Comparison of ENCODE assay signal across 11 cellular contexts in the genomic region with DNA sequence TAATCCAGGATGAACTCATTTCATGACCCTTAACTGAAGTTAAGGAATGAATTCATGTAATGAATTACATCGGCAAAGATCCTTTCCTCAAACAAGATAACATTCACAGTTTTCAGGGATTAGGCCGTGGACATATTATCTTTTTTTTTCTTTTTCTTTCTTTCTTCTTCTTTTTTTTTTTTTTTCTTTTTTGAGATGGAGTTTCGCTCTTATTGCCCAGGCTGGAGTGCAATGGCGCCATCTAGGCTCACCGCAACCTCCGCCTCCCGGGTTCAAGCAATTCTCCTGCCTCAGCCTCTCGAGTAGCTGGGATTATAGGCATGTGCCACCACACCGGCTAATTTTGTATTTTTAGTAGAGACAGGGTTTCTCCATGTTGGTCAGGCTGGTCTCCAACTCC. TPM values are rescaled to one million over a fixed set of nuclear protein-coding genes. Genes with fewer than 3 reads are reported as not detected.
"Had no signal": no experiment of that assay in that cellular context is flagged by ENCODE, and none has a peak within 500 bp of the region (broad histone marks: within the 10 kb centered on the region; RNA-seq: fewer than 3 reads in every experiment).

No MANE protein-coding gene starts in this region.

RNA-seq across cellular contexts. Expression of a gene that starts 10.8 kb away (rescaled TPM):
- total RNA-seq: activated CD4-positive, alpha-beta memory T cell treated with anti-CD3 and anti-CD28 coated beads, Interleukin-2, amount 10 ng/mL, durations not matched to agents 7 days and 5 days; activated CD4-positive, alpha-beta T cell treated with anti-CD3 and anti-CD28 coated beads for 36 hours; activated CD8-positive, alpha-beta memory T cell treated with anti-CD3 and anti-CD28 coated beads for 36 hours; activated naive CD4-positive, alpha-beta T cell treated with anti-CD3 and anti-CD28 coated beads for 36 hours; activated T-helper 17 cell treated with anti-CD3 and anti-CD28 coated beads, Interleukin-2, amount 50 U/mL, for 72 hours; M059J; PC-9; SJCRH30; T-helper 1 cell treated with Interleukin-12 subunit alpha and Interleukin-12 subunit beta and Interleukin-4 antibody, amounts not matched to agents 30 ng/mL and 1 ng/mL, for 36 hours had no signal

RNA-seq across cellular contexts. Expression of a gene that starts 11.9 kb away (rescaled TPM):
- total RNA-seq: activated CD4-positive, alpha-beta memory T cell treated with anti-CD3 and anti-CD28 coated beads, Interleukin-2, amount 10 ng/mL, durations not matched to agents 7 days and 5 days; activated CD8-positive, alpha-beta memory T cell treated with anti-CD3 and anti-CD28 coated beads for 36 hours; astrocyte; M059J; PC-9; RPMI7951; T-helper 1 cell treated with Interleukin-12 subunit alpha and Interleukin-12 subunit beta and Interleukin-4 antibody, amounts not matched to agents 30 ng/mL and 1 ng/mL, for 36 hours had no signal

RNA-seq across cellular contexts. Expression of a gene that starts 46.1 kb away (rescaled TPM):
- total RNA-seq: activated CD4-positive, alpha-beta memory T cell treated with anti-CD3 and anti-CD28 coated beads, Interleukin-2, amount 10 ng/mL, durations not matched to agents 7 days and 5 days; activated CD8-positive, alpha-beta memory T cell treated with anti-CD3 and anti-CD28 coated beads for 36 hours; activated naive CD4-positive, alpha-beta T cell treated with anti-CD3 and anti-CD28 coated beads for 36 hours had no signal
